Comparison of ENCODE assay signal across 31 cellular contexts in genomic region chr5:154501566-154501965, GRCh38. TPM values are rescaled to one million over a fixed set of nuclear protein-coding genes. Genes with fewer than 3 reads are reported as not detected.
"Had no signal": no experiment of that assay in that cellular context is flagged by ENCODE, and none has a peak within 500 bp of the region (broad histone marks: within the 10 kb centered on the region; RNA-seq: fewer than 3 reads in every experiment).

No MANE protein-coding gene starts in this region.

- H3K27ac Mint-ChIP-seq: activated naive CD4-positive, alpha-beta T cell treated with anti-CD3 and anti-CD28 coated beads, Interleukin-2, amount 10 ng/mL, durations not matched to agents 7 days and 5 days; activated naive CD8-positive, alpha-beta T cell treated with anti-CD3 and anti-CD28 coated beads, Interleukin-2, amount 10 ng/mL, durations not matched to agents 7 days and 5 days; brain; naive thymus-derived CD4-positive, alpha-beta T cell; T-helper 2 cell treated with Interferon-gamma antibody and Interleukin-4, amounts not matched to agents 5 μg/mL and 100 μg/mL, for 36 hours had no signal

- H3K4me3 ChIP-seq: ascending aorta, coronary artery, dorsolateral prefrontal cortex, gastrocnemius medialis, pancreas, psoas muscle, sigmoid colon, suprapubic skin, tibial artery had no signal

- H3K9me3 ChIP-seq: ascending aorta, gastrocnemius medialis, pancreas, psoas muscle, sigmoid colon, suprapubic skin, tibial artery had no signal

- H3K36me3 ChIP-seq: ascending aorta, gastrocnemius medialis, pancreas, sigmoid colon, suprapubic skin, tibial artery had no signal

- H3K27ac ChIP-seq: ascending aorta, coronary artery, dorsolateral prefrontal cortex, gastrocnemius medialis, pancreas, psoas muscle, sigmoid colon, suprapubic skin, tibial artery had no signal

- H3K4me3 Mint-ChIP-seq: activated naive CD4-positive, alpha-beta T cell treated with anti-CD3 and anti-CD28 coated beads, Interleukin-2, amount 10 ng/mL, durations not matched to agents 7 days and 5 days; activated naive CD8-positive, alpha-beta T cell treated with anti-CD3 and anti-CD28 coated beads, Interleukin-2, amount 10 ng/mL, durations not matched to agents 7 days and 5 days; brain; naive thymus-derived CD4-positive, alpha-beta T cell; T-helper 2 cell treated with Interferon-gamma antibody and Interleukin-4, amounts not matched to agents 5 μg/mL and 100 μg/mL, for 36 hours had no signal

- FAIRE-seq: pancreas, small intestine had no signal

- H3K9me3 Mint-ChIP-seq: activated naive CD4-positive, alpha-beta T cell treated with anti-CD3 and anti-CD28 coated beads, Interleukin-2, amount 10 ng/mL, durations not matched to agents 7 days and 5 days; activated naive CD8-positive, alpha-beta T cell treated with anti-CD3 and anti-CD28 coated beads, Interleukin-2, amount 10 ng/mL, durations not matched to agents 7 days and 5 days; naive thymus-derived CD4-positive, alpha-beta T cell; T-helper 2 cell treated with Interferon-gamma antibody and Interleukin-4, amounts not matched to agents 5 μg/mL and 100 μg/mL, for 36 hours had no signal

- DNase-seq: activated CD4-positive, alpha-beta T cell treated with anti-CD3 and anti-CD28 coated beads for 4 hours; activated CD4-positive, alpha-beta T cell treated with anti-CD3 and anti-CD28 coated beads, Interleukin-2, amount 50 U/mL, for 4 hours; activated effector memory CD4-positive, alpha-beta T cell treated with Interleukin-2 at 50 U/mL for 16 hours; activated naive CD4-positive, alpha-beta T cell treated with anti-CD3 and anti-CD28 coated beads, Interleukin-2, amount 10 ng/mL, durations not matched to agents 7 days and 5 days; activated naive CD8-positive, alpha-beta T cell treated with anti-CD3 and anti-CD28 coated beads, Interleukin-2, amount 10 ng/mL, durations not matched to agents 7 days and 5 days; activated T-cell treated with anti-CD3 and anti-CD28 coated beads for 4 hours; dorsolateral prefrontal cortex; effector memory CD4-positive, alpha-beta T cell; erythroblast; gastrocnemius medialis; head of caudate nucleus; hypothalamus; midbrain; naive thymus-derived CD4-positive, alpha-beta T cell; pancreas; psoas muscle; sigmoid colon; small intestine; stimulated activated CD4-positive, alpha-beta T cell treated with anti-CD3 and anti-CD28 coated beads, Interleukin-1b, Interleukin-23, amount 100 ng/mL, for 48 hours; stimulated activated naive CD4-positive, alpha-beta T cell; tibial artery had no signal

- ATAC-seq: gastrocnemius medialis; naive thymus-derived CD4-positive, alpha-beta T cell; pancreas; psoas muscle had no signal

- H3K4me1 Mint-ChIP-seq: brain; naive thymus-derived CD4-positive, alpha-beta T cell had no signal

- H3K4me1 ChIP-seq: ascending aorta, gastrocnemius medialis, pancreas, psoas muscle, suprapubic skin, tibial artery had no signal

- H3K27me3 ChIP-seq: ascending aorta, sigmoid colon had no signal

- H3K36me3 Mint-ChIP-seq: activated naive CD4-positive, alpha-beta T cell treated with anti-CD3 and anti-CD28 coated beads, Interleukin-2, amount 10 ng/mL, durations not matched to agents 7 days and 5 days; activated naive CD8-positive, alpha-beta T cell treated with anti-CD3 and anti-CD28 coated beads, Interleukin-2, amount 10 ng/mL, durations not matched to agents 7 days and 5 days; brain; naive thymus-derived CD4-positive, alpha-beta T cell had no signal

RNA-seq across cellular contexts. Expression of gene HAND1, which starts 23.5 kb away (rescaled TPM):
- total RNA-seq: activated naive CD8-positive, alpha-beta T cell treated with anti-CD3 and anti-CD28 coated beads, Interleukin-2, amount 10 ng/mL, durations not matched to agents 7 days and 5 days; ascending aorta; cerebellum; gastrocnemius medialis; kidney epithelial cell; lower leg skin; naive thymus-derived CD4-positive, alpha-beta T cell; psoas muscle; suprapubic skin; ureter had no signal
- polyA plus RNA-seq: naive thymus-derived CD4-positive, alpha-beta T cell; neural cell; pancreas; psoas muscle had no signal
